Comparison of ENCODE assay signal across 8 cellular contexts in genomic region chr4:184282251-184282713, GRCh38.
A peak's percentile ranks its signal among the peaks of the same experiment; 100 is the strongest.
DNase-seq lines count a peak whose midpoint lies in the region; ATAC-seq and TF ChIP-seq lines count a peak whose summit lies in the region.

No MANE protein-coding gene starts in this region.

- intact Hi-C loops in Calu3 (cut with micrococcal nuclease; ENCODE audit: unreplicated experiment), result no loop called here

- H3K27me3 Mint-ChIP-seq in Calu3 (ENCODE audit: unreplicated experiment), result no peaks in the 10 kb centered on the region
- H3K27me3 Mint-ChIP-seq in activated naive CD4-positive, alpha-beta T cell treated with anti-CD3 and anti-CD28 coated beads, Interleukin-2, amount 10 ng/mL, durations not matched to agents 7 days and 5 days, result no peaks in the 10 kb centered on the region
- H3K27me3 Mint-ChIP-seq in memory B cell, result no peaks in the 10 kb centered on the region

- no peak for TF ChIP-seq CTCF in Calu3 (IDR thresholded peaks at IDR 0.05; ENCODE audit: unreplicated experiment)

- H3K27ac Mint-ChIP-seq in Calu3 (ENCODE audit: unreplicated experiment) (no peak overlapping the region), memory B cell (peak overlapping the region; percentile 89)
- H3K27ac Mint-ChIP-seq in activated naive CD4-positive, alpha-beta T cell treated with anti-CD3 and anti-CD28 coated beads, Interleukin-2, amount 10 ng/mL, durations not matched to agents 7 days and 5 days, result peak overlapping the region; percentile 76

- H3K4me3 Mint-ChIP-seq in Calu3 (ENCODE audit: low read depth, unreplicated experiment) (no peak overlapping the region), memory B cell (peak overlapping the region; percentile 37)
- H3K4me3 Mint-ChIP-seq in activated naive CD4-positive, alpha-beta T cell treated with anti-CD3 and anti-CD28 coated beads, Interleukin-2, amount 10 ng/mL, durations not matched to agents 7 days and 5 days, result no peak overlapping the region

- BruUV-seq in Calu3 (replicated peaks; lab: Mats Ljungman, UMichigan), result no TSS peak

- H3K9me3 Mint-ChIP-seq in Calu3 (ENCODE audit: low read depth, unreplicated experiment) (no peaks in the 10 kb centered on the region), memory B cell (no peaks in the 10 kb centered on the region)
- peaks cover 7% of the 10 kb centered on the region for H3K9me3 Mint-ChIP-seq in activated naive CD4-positive, alpha-beta T cell treated with anti-CD3 and anti-CD28 coated beads, Interleukin-2, amount 10 ng/mL, durations not matched to agents 7 days and 5 days

- no peaks in the 10 kb centered on the region for H3K36me3 Mint-ChIP-seq in Calu3 (ENCODE audit: insufficient read depth, unreplicated experiment)
- H3K36me3 Mint-ChIP-seq in activated naive CD4-positive, alpha-beta T cell treated with anti-CD3 and anti-CD28 coated beads, Interleukin-2, amount 10 ng/mL, durations not matched to agents 7 days and 5 days, result peaks cover 4% of the 10 kb centered on the region
- peaks cover 1% of the 10 kb centered on the region for H3K36me3 Mint-ChIP-seq in memory B cell

- DNase-seq in Calu3, result peak; percentile 66
- DNase-seq in NCI-H1092 (lab: John Stamatoyannopoulos, UW), result peak; percentile 21
- DNase-seq in activated naive CD4-positive, alpha-beta T cell treated with anti-CD3 and anti-CD28 coated beads, Interleukin-2, amount 10 ng/mL, durations not matched to agents 7 days and 5 days, result peak; percentile 58
- peak in 1 of 2 donors; percentile 34 for DNase-seq in memory B cell (ENCODE audit: low spot score in 2 of 2)
- no peak for DNase-seq in amniotic stem cell (lab: John Stamatoyannopoulos, UW)
- no peak for DNase-seq in LoVo (ENCODE audit: low spot score)
- DNase-seq in DMS 273 (lab: John Stamatoyannopoulos, UW; ENCODE audit: unreplicated experiment), result no peak

- CTCF ChIA-PET in Calu3 (lab: Charles Lee), result interaction anchor here (0.5 to 1.1 kb wide), 3 partner anchors 18 to 814 kb away, joined by 3 to 5 read pairs (median 4); no protein-coding TSS in a partner anchor
- CTCF ChIA-PET in activated naive CD4-positive, alpha-beta T cell treated with anti-CD3 and anti-CD28 coated beads, Interleukin-2, amount 10 ng/mL, durations not matched to agents 7 days and 5 days (lab: Charles Lee), result interaction anchor here (0.8 to 7.0 kb wide), 5 partner anchors 16 to 319 kb away, joined by 3 to 115 read pairs (median 3); no protein-coding TSS in a partner anchor

- ATAC-seq in GM21390 (IDR thresholded peaks at IDR 0.05; ENCODE audit: unreplicated experiment), result peak; percentile 19
- ATAC-seq in memory B cell (ENCODE audit: low read depth), result peak; percentile 70

- H3K4me1 Mint-ChIP-seq in Calu3 (ENCODE audit: low read depth, unreplicated experiment) (no peaks in the 10 kb centered on the region), memory B cell (peaks cover 46% of the 10 kb centered on the region)
- peaks cover 50% of the 10 kb centered on the region for H3K4me1 Mint-ChIP-seq in activated naive CD4-positive, alpha-beta T cell treated with anti-CD3 and anti-CD28 coated beads, Interleukin-2, amount 10 ng/mL, durations not matched to agents 7 days and 5 days

Comparison
In these comparisons a context has a peak if more than half of its experiments do, and no peak if none do; other contexts are left out.
1. DNase-seq: peak in Calu3 (single experiment), NCI-H1092 (single experiment) and activated naive CD4-positive, alpha-beta T cell treated with anti-CD3 and anti-CD28 coated beads, Interleukin-2, amount 10 ng/mL, durations not matched to agents 7 days and 5 days (single experiment); none in amniotic stem cell (single experiment), LoVo (single experiment) and DMS 273 (single experiment).